14 cellular contexts compared by ENCODE assay signal in genomic region chr15:91468861-91469260, GRCh38.
DNase-seq lines count a peak whose midpoint lies in the region; ATAC-seq and TF ChIP-seq lines count a peak whose summit lies in the region.
"Had no signal": no experiment of that assay in that cellular context is flagged by ENCODE, and none has a peak within 500 bp of the region (broad histone marks: within the 10 kb centered on the region; RNA-seq: fewer than 3 reads in every experiment).

No MANE protein-coding gene starts in this region.

- no peak overlapping the region for H3K27ac ChIP-seq in neural progenitor cell
- H3K27ac ChIP-seq: uterus had no signal

- ATAC-seq in activated CD8-positive, alpha-beta memory T cell treated with anti-CD3 and anti-CD28 coated beads, Interleukin-2, amount 10 ng/mL, durations not matched to agents 7 days and 5 days = no peak
- ATAC-seq in GM19324 (IDR thresholded peaks at IDR 0.05; ENCODE audit: low FRiP score, unreplicated experiment) = no peak

- no peaks in the 10 kb centered on the region for H3K36me3 ChIP-seq in neural progenitor cell
- H3K36me3 ChIP-seq: uterus had no signal

- H3K9ac ChIP-seq in neural progenitor cell = no peak overlapping the region

- H3K79me2 ChIP-seq in neural progenitor cell (ENCODE audit: low read depth) = no peaks in the 10 kb centered on the region

- no peak for TF ChIP-seq CTCF in neural progenitor cell (IDR thresholded peaks at IDR 0.05)

- no peak overlapping the region for H2AFZ ChIP-seq in neural progenitor cell (replicated peaks)

- no peak overlapping the region for H3K4me3 Mint-ChIP-seq in activated CD8-positive, alpha-beta memory T cell treated with anti-CD3 and anti-CD28 coated beads, Interleukin-2, amount 10 ng/mL, durations not matched to agents 7 days and 5 days
- H3K4me3 Mint-ChIP-seq in neural progenitor cell = no peak overlapping the region
- H3K4me3 Mint-ChIP-seq: HFFc6 had no signal

- H3K4me1 Mint-ChIP-seq in activated CD8-positive, alpha-beta memory T cell treated with anti-CD3 and anti-CD28 coated beads, Interleukin-2, amount 10 ng/mL, durations not matched to agents 7 days and 5 days = peaks cover 48% of the 10 kb centered on the region
- no peaks in the 10 kb centered on the region for H3K4me1 Mint-ChIP-seq in neural progenitor cell

- H3K27me3 Mint-ChIP-seq in activated CD8-positive, alpha-beta memory T cell treated with anti-CD3 and anti-CD28 coated beads, Interleukin-2, amount 10 ng/mL, durations not matched to agents 7 days and 5 days = no peaks in the 10 kb centered on the region
- no peaks in the 10 kb centered on the region for H3K27me3 Mint-ChIP-seq in neural progenitor cell (ENCODE audit: insufficient read depth, low read depth)

- CTCF ChIA-PET in activated CD8-positive, alpha-beta memory T cell treated with anti-CD3 and anti-CD28 coated beads, Interleukin-2, amount 10 ng/mL, durations not matched to agents 7 days and 5 days (lab: Charles Lee) = interaction anchor here (0.7 to 1.1 kb wide), 2 partner anchors 15 to 166 kb away, joined by 3 to 5 read pairs; no protein-coding TSS in a partner anchor

- H3K27ac Mint-ChIP-seq in activated CD8-positive, alpha-beta memory T cell treated with anti-CD3 and anti-CD28 coated beads, Interleukin-2, amount 10 ng/mL, durations not matched to agents 7 days and 5 days = peak overlapping the region; percentile 91
- no peak overlapping the region for H3K27ac Mint-ChIP-seq in neural progenitor cell
- H3K27ac Mint-ChIP-seq: HFFc6 had no signal

- H3K4me3 ChIP-seq in neural progenitor cell = no peak overlapping the region
- H3K4me3 ChIP-seq: uterus had no signal

- DNase-seq in activated CD8-positive, alpha-beta memory T cell treated with anti-CD3 and anti-CD28 coated beads, Interleukin-2, amount 10 ng/mL, durations not matched to agents 7 days and 5 days = no peak
- DNase-seq in activated CD8-positive, alpha-beta memory T cell treated with anti-CD3 and anti-CD28 coated beads, Interleukin-2, amount 50 U/mL, for 4 hours = no peak
- peak; percentile 41 for DNase-seq in NCI-H2171 (lab: John Stamatoyannopoulos, UW)
- peak; percentile 19 for DNase-seq in activated naive CD4-positive, alpha-beta T cell treated with anti-CD3 and anti-CD28 coated beads, Interleukin-2, amount 50 U/mL, for 16 hours
- peak; percentile 26 for DNase-seq in neural progenitor cell (ENCODE audit: low spot score)
- DNase-seq in NCI-H2029 (lab: John Stamatoyannopoulos, UW) = no peak
- no peak for DNase-seq in NAMALWA (ENCODE audit: low spot score)
- DNase-seq: HFFc6, hippocampal formation, left colon, NCI-H1092, T1000, uterus had no signal

- H3K36me3 Mint-ChIP-seq in activated CD8-positive, alpha-beta memory T cell treated with anti-CD3 and anti-CD28 coated beads, Interleukin-2, amount 10 ng/mL, durations not matched to agents 7 days and 5 days = peaks cover 14% of the 10 kb centered on the region
- H3K36me3 Mint-ChIP-seq in neural progenitor cell = no peaks in the 10 kb centered on the region

- peaks cover 1% of the 10 kb centered on the region for H3K9me3 Mint-ChIP-seq in activated CD8-positive, alpha-beta memory T cell treated with anti-CD3 and anti-CD28 coated beads, Interleukin-2, amount 10 ng/mL, durations not matched to agents 7 days and 5 days (ENCODE audit: low read depth)
- H3K9me3 Mint-ChIP-seq in neural progenitor cell = no peaks in the 10 kb centered on the region
- H3K9me3 Mint-ChIP-seq: HFFc6 had no signal

- H3F3A ChIP-seq in neural progenitor cell (ENCODE audit: low read depth) = no peaks in the 10 kb centered on the region

- no peaks in the 10 kb centered on the region for H3K27me3 ChIP-seq in neural progenitor cell
- H3K27me3 ChIP-seq: uterus had no signal

- H3K4me2 ChIP-seq in neural progenitor cell = no peak overlapping the region

- H3K4me1 ChIP-seq in neural progenitor cell = peaks cover 8% of the 10 kb centered on the region
- H3K4me1 ChIP-seq: uterus had no signal

- no peaks in the 10 kb centered on the region for H4K20me1 ChIP-seq in neural progenitor cell (ENCODE audit: low read depth)

- no peaks in the 10 kb centered on the region for H3K9me3 ChIP-seq in neural progenitor cell (ENCODE audit: low read depth)
- H3K9me3 ChIP-seq: uterus had no signal

Comparison
In these comparisons a context has a peak if more than half of its experiments do, and no peak if none do; other contexts are left out.
1. DNase-seq: peak in NCI-H2171 (single experiment), activated naive CD4-positive, alpha-beta T cell treated with anti-CD3 and anti-CD28 coated beads, Interleukin-2, amount 50 U/mL, for 16 hours (single experiment) and neural progenitor cell (single experiment); none in activated CD8-positive, alpha-beta memory T cell treated with anti-CD3 and anti-CD28 coated beads, Interleukin-2, amount 10 ng/mL, durations not matched to agents 7 days and 5 days (single experiment), activated CD8-positive, alpha-beta memory T cell treated with anti-CD3 and anti-CD28 coated beads, Interleukin-2, amount 50 U/mL, for 4 hours (single experiment), NCI-H2029 (single experiment) and NAMALWA (single experiment).